Comparison of ENCODE assay signal across 9 cellular contexts in the genomic region with DNA sequence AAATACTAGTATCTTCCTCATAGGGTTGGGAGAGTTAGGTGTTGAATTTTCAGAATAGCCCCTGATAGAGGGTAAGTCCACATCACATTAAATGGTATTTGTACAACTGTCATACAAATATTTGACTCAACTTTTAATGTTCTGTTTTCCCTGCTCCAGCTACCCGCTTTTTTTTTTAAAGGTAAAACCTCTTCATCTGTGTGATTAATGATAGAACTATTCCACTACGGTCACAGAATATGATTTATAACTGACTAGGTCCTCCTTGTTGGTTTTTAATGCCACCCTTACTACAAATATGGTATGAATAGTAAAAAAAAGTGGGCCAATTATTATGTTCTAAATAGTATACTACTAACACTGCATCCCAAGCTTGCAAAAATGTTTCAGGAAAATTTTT. TPM values are rescaled to one million over a fixed set of nuclear protein-coding genes. Genes with fewer than 3 reads are reported as not detected.
"Had no signal": no experiment of that assay in that cellular context is flagged by ENCODE, and none has a peak within 500 bp of the region (broad histone marks: within the 10 kb centered on the region; RNA-seq: fewer than 3 reads in every experiment).

No MANE protein-coding gene starts in this region.

- H3K36me3 Mint-ChIP-seq: IgD-negative memory B cell had no signal

- H3K9me3 ChIP-seq: HAP-1 had no signal

- DNase-seq: H7, HFFc6, KBM-7 had no signal

- H3K4me1 ChIP-seq: HAP-1 had no signal

- H3K4me2 ChIP-seq: GM23338 had no signal

- H3K4me1 Mint-ChIP-seq: GM23338, IgD-negative memory B cell had no signal

- H2AFZ ChIP-seq: GM23338 had no signal

- H3K9me3 Mint-ChIP-seq: GM23338, IgD-negative memory B cell had no signal

- H3K27ac ChIP-seq: HL-60 had no signal

- H3K36me3 ChIP-seq: HAP-1 had no signal

- H3K27ac Mint-ChIP-seq: GM23338, HFFc6, IgD-negative memory B cell had no signal

- H3K4me3 ChIP-seq: GM23338, HAP-1 had no signal

- H3K4me3 Mint-ChIP-seq: GM23338, HFFc6, IgD-negative memory B cell had no signal

- ATAC-seq: GM23338, HCT116, HepG2 had no signal

RNA-seq across cellular contexts. Expression of a gene that starts 15.6 kb away (rescaled TPM):
- polyA plus RNA-seq: IgD-negative memory B cell had no signal
